ENCODE assay signal across 23 cellular contexts in the genomic region with DNA sequence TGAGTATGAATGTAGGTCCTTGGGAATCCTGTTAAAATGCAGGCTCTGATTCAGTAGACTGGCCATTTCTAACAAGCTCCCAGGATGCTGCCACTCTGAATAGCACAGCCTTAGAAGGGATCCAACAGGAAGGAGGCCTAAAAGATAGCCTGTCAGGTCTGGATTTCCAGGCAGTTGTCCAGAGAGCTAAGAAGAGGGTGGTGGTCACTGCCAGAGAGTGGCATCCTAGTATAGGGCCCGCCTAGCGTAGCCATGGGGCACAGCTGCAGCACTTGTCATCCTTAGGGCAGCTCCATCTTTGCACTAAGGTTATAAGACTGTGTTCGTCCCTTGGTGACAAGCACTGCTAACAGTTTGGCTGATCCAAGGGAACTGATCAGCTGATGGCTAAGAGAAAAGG.
"Had no signal": no experiment of that assay in that cellular context is flagged by ENCODE, and none has a peak within 500 bp of the region (broad histone marks: within the 10 kb centered on the region; RNA-seq: fewer than 3 reads in every experiment).

No MANE protein-coding gene starts in this region.

- DNase-seq: natural killer cell; occipital lobe; ovary; posterior cingulate gyrus; psoas muscle; right cardiac atrium; right lobe of liver; sigmoid colon; small intestine; stimulated activated CD4-positive, alpha-beta T cell treated with anti-CD3 and anti-CD28 coated beads, Interleukin-15, amount 100 ng/mL, for 24 hours; stimulated activated CD4-positive, alpha-beta T cell treated with anti-CD3 and anti-CD28 coated beads, Interleukin-2, amount 100 ng/mL, for 24 hours; stimulated activated CD4-positive, alpha-beta T cell treated with anti-CD3 and anti-CD28 coated beads, Interleukin-2, amount 100 ng/mL, for 48 hours; stimulated activated CD4-positive, alpha-beta T cell treated with anti-CD3 and anti-CD28 coated beads, Interleukin-4, amount 100 ng/mL, for 24 hours; stimulated activated naive CD4-positive, alpha-beta T cell; stimulated activated naive CD8-positive, alpha-beta T cell treated with anti-CD3 and anti-CD28 coated beads, Interleukin-15, amount 100 ng/mL, for 72 hours; stimulated activated naive CD8-positive, alpha-beta T cell treated with anti-CD3 and anti-CD28 coated beads, Interleukin-15, Interleukin-2, amounts not matched to agents 100 U/mL and 50 U/mL, for 24 hours; substantia nigra; testis; tibial artery; transverse colon; upper lobe of right lung; uterus had no signal

- ATAC-seq: natural killer cell; right lobe of liver; stimulated activated memory B cell treated with anti-CD40 and anti-IgM and Interleukin-4, amounts not matched to agents 10 μg/mL and 1 μg/mL and 100 μg/mL, for 72 hours; stimulated activated naive CD8-positive, alpha-beta T cell treated with anti-CD3 and anti-CD28 coated beads, Interleukin-15, amount 100 ng/mL, for 72 hours; stimulated activated naive CD8-positive, alpha-beta T cell treated with anti-CD3 and anti-CD28 coated beads, Interleukin-15, Interleukin-2, amounts not matched to agents 100 U/mL and 50 U/mL, for 24 hours; upper lobe of right lung had no signal
